Comparison of ENCODE assay signal across 19 cellular contexts in the genomic region with DNA sequence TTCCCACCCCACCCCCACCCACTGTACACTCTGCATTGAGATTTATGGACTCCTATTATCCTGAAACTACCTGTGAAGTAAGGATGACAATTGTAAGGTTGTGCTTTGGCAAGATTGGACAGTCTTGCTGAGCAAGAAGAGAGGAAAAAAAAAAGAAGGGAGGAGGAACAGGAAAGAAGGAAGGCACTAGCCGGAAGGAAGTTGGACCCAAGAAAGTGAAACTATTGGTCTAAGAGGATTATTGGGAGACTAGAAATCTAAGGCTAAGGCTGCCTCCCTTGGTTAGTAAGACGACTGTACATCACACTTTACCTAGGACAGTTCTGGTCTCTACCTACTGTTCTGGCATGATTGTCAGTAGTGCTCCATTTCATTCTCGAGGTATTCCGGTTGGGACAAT. TPM values are rescaled to one million over a fixed set of nuclear protein-coding genes. Genes with fewer than 3 reads are reported as not detected.
"Had no signal": no experiment of that assay in that cellular context is flagged by ENCODE, and none has a peak within 500 bp of the region (broad histone marks: within the 10 kb centered on the region; RNA-seq: fewer than 3 reads in every experiment).

No MANE protein-coding gene starts in this region.

- H3K4me3 Mint-ChIP-seq: endodermal cell; naive thymus-derived CD4-positive, alpha-beta T cell; nephron progenitor cell; stimulated activated memory B cell treated with anti-CD40 and anti-IgM and Interleukin-4, amounts not matched to agents 10 μg/mL and 1 μg/mL and 100 μg/mL, for 72 hours had no signal

- H3K4me3 ChIP-seq: coronary artery, heart right ventricle, stomach, thoracic aorta, transverse colon had no signal

- H3K36me3 ChIP-seq: heart right ventricle, stomach, thoracic aorta, transverse colon had no signal

- H3K4me1 Mint-ChIP-seq: stimulated activated memory B cell treated with anti-CD40 and anti-IgM and Interleukin-4, amounts not matched to agents 10 μg/mL and 1 μg/mL and 100 μg/mL, for 72 hours had no signal

- H3K4me1 ChIP-seq: stomach, transverse colon had no signal

- H3K27ac Mint-ChIP-seq: endodermal cell; naive thymus-derived CD4-positive, alpha-beta T cell; nephron progenitor cell; stimulated activated memory B cell treated with anti-CD40 and anti-IgM and Interleukin-4, amounts not matched to agents 10 μg/mL and 1 μg/mL and 100 μg/mL, for 72 hours had no signal

- DNase-seq: effector CD4-positive, alpha-beta T cell; endodermal cell; erythroblast; heart right ventricle; hypothalamus; naive thymus-derived CD4-positive, alpha-beta T cell; nephron progenitor cell; right cardiac atrium; small intestine; stomach; substantia nigra; transverse colon had no signal

- H3K27me3 ChIP-seq: stomach had no signal

- H3K36me3 Mint-ChIP-seq: naive thymus-derived CD4-positive, alpha-beta T cell; stimulated activated memory B cell treated with anti-CD40 and anti-IgM and Interleukin-4, amounts not matched to agents 10 μg/mL and 1 μg/mL and 100 μg/mL, for 72 hours had no signal

- H3K9me3 Mint-ChIP-seq: endodermal cell; naive thymus-derived CD4-positive, alpha-beta T cell; nephron progenitor cell; stimulated activated memory B cell treated with anti-CD40 and anti-IgM and Interleukin-4, amounts not matched to agents 10 μg/mL and 1 μg/mL and 100 μg/mL, for 72 hours had no signal

- H3K9me3 ChIP-seq: stomach, thoracic aorta, transverse colon had no signal

- ATAC-seq: left lobe of liver; naive thymus-derived CD4-positive, alpha-beta T cell; right cardiac atrium; stimulated activated memory B cell treated with anti-CD40 and anti-IgM and Interleukin-4, amounts not matched to agents 10 μg/mL and 1 μg/mL and 100 μg/mL, for 72 hours had no signal

- H3K27ac ChIP-seq: coronary artery, heart right ventricle, stomach, thoracic aorta, transverse colon had no signal

- FAIRE-seq: frontal cortex, islet of Langerhans, small intestine had no signal

RNA-seq across cellular contexts. Expression of a gene that starts 32.2 kb away (rescaled TPM):
- total RNA-seq: mononuclear cell had no signal
- polyA plus RNA-seq: naive thymus-derived CD4-positive, alpha-beta T cell had no signal
